9 cellular contexts compared by ENCODE assay signal in genomic region chr3:122245513-122246174, GRCh38.
DNase-seq lines count a peak whose midpoint lies in the region; ATAC-seq and TF ChIP-seq lines count a peak whose summit lies in the region.
"Had no signal": no experiment of that assay in that cellular context is flagged by ENCODE, and none has a peak within 500 bp of the region (broad histone marks: within the 10 kb centered on the region; RNA-seq: fewer than 3 reads in every experiment).

No MANE protein-coding gene starts in this region.

- TF ChIP-seq POLR2A in heart left ventricle (IDR thresholded peaks at IDR 0.05), result no peak

- peaks cover 0 to 2% (median 0%) of the 10 kb centered on the region in 3 donors for H3K27me3 ChIP-seq in psoas muscle (ENCODE audit: insufficient read depth in 3 of 3, low read length in 2 of 3)
- H3K27me3 ChIP-seq in heart left ventricle, result no peaks in the 10 kb centered on the region

- peak overlapping the region; percentile 5 for H3K4me3 ChIP-seq in psoas muscle
- H3K4me3 ChIP-seq in heart left ventricle, result peak overlapping the region in 4 of 12 donors; percentile 7 to 32 (median 17)
- H3K4me3 ChIP-seq: lung had no signal

- no peak overlapping the region for H3K4me3 Mint-ChIP-seq in MCF 10A (ENCODE audit: unreplicated experiment)

- no peaks in the 10 kb centered on the region for H3K9me3 Mint-ChIP-seq in MCF 10A (ENCODE audit: unreplicated experiment)

- WGBS in psoas muscle, 3 donors, result 37 to 43% (median 43%) methylated on average over 7 of the region's 7 CpGs
- WGBS in heart left ventricle, 4 donors, result 44 to 56% (median 46%) methylated on average over 7 of the region's 7 CpGs

- no peak for ATAC-seq in psoas muscle
- ATAC-seq in HG03139 (IDR thresholded peaks at IDR 0.05; ENCODE audit: unreplicated experiment), result no peak
- no peak for ATAC-seq in HG03432 (IDR thresholded peaks at IDR 0.05; ENCODE audit: unreplicated experiment)
- ATAC-seq in heart left ventricle, result no peak

- no peaks in the 10 kb centered on the region for H3K36me3 Mint-ChIP-seq in MCF 10A (ENCODE audit: insufficient read depth, unreplicated experiment)

- H3K27me3 Mint-ChIP-seq in MCF 10A (ENCODE audit: insufficient read depth, unreplicated experiment), result peaks cover 33% of the 10 kb centered on the region

- H3K36me3 ChIP-seq in psoas muscle (ENCODE audit: insufficient read depth in 1 of 2, low read depth in 1 of 2) (no peaks in the 10 kb centered on the region), heart left ventricle (no peaks in the 10 kb centered on the region)

- CTCF ChIA-PET in MCF 10A (lab: Yijun Ruan, JAX), result no interaction called here

- no TSS peak for BruUV-seq in MCF 10A (replicated peaks; lab: Mats Ljungman, UMichigan)

- no peaks in the 10 kb centered on the region for H3K4me1 Mint-ChIP-seq in MCF 10A (ENCODE audit: insufficient read depth, unreplicated experiment)

- no peaks in the 10 kb centered on the region for H3K4me1 ChIP-seq in psoas muscle
- peaks cover 0 to 30% (median 0%) of the 10 kb centered on the region in 12 donors for H3K4me1 ChIP-seq in heart left ventricle

- POLR2A ChIA-PET in MCF 10A (lab: Yijun Ruan, JAX), result no interaction called here

- H3K27ac Mint-ChIP-seq in MCF 10A (ENCODE audit: low read depth, unreplicated experiment), result peak overlapping the region; percentile 6

- TF ChIP-seq CTCF in GM12872 (IDR thresholded peaks at IDR 0.05; ENCODE audit: insufficient read depth, low read depth, low read length) (peak; percentile 36; the same call in 1 of the 3 replicates), MCF 10A (IDR thresholded peaks at IDR 0.05; ENCODE audit: unreplicated experiment) (peak; percentile 19), psoas muscle (IDR thresholded peaks at IDR 0.05) (no peak), heart left ventricle (IDR thresholded peaks at IDR 0.05) (peak in 2 of 12 donors; percentile 17)

- H3K9me3 ChIP-seq in psoas muscle, result no peaks in the 10 kb centered on the region
- H3K9me3 ChIP-seq in heart left ventricle, result no peaks in the 10 kb centered on the region

- intact Hi-C loops in MCF 10A (cut with micrococcal nuclease) (no loop called here), psoas muscle (cut with DNase I) (no loop called here), heart left ventricle (cut with DNase I) (no loop called here)

- DNase-seq in MV-4-11 (lab: John Stamatoyannopoulos, UW) (peak; percentile 61), MCF 10A (ENCODE audit: unreplicated experiment) (peak; percentile 13), psoas muscle (no peak), heart left ventricle (no peak)
- DNase-seq: NCI-H524 had no signal

- H3K27ac ChIP-seq in psoas muscle, result no peak overlapping the region
- H3K27ac ChIP-seq in heart left ventricle, result peak overlapping the region in 3 of 12 donors; percentile 11 to 88 (median 28)

Comparison
In these comparisons a context has a peak if more than half of its experiments do, and no peak if none do; other contexts are left out.
1. DNase-seq: peak in MV-4-11 (single experiment) and MCF 10A (single experiment); none in psoas muscle (0 of 2) and heart left ventricle (0 of 5).